ENCODE assay signal across 8 cellular contexts in the genomic region with DNA sequence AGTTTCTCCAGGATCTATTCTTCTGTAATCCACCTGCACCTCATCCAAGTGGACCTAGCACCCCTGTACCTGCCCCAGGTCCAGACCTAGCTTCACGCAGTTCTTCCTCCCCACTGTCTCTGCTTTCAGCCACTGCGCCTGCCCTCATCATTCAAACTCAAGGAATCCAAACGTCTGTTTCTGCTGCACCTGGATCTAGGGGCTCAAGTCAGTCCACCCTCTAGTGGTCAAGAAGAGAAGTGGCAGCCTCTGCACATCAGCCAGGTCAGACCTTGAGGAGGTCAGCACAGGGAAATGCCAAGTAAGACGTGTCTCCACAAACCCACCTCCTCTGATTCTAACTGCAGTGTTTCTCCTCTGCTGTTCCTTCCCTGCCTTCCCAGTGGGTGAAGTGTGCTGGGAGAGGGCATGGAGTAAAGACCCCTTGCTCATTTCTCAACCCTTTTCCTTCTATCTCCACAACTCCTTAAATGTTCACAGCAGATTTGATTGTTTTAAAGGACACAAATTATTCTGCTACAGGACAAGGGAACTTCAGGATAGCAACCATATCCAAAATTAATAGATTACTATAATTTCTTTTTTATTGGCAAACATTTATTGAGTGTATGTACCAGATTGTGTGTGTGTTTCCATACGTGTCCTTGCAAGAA. TPM values are rescaled to one million over a fixed set of nuclear protein-coding genes. Genes with fewer than 3 reads are reported as not detected.
A peak's percentile ranks its signal among the peaks of the same experiment; 100 is the strongest.
DNase-seq lines count a peak whose midpoint lies in the region; ATAC-seq and TF ChIP-seq lines count a peak whose summit lies in the region.

No MANE protein-coding gene starts in this region.

- CTCF ChIA-PET in activated CD8-positive, alpha-beta memory T cell treated with anti-CD3 and anti-CD28 coated beads, Interleukin-2, amount 10 ng/mL, durations not matched to agents 7 days and 5 days (lab: Charles Lee) = interaction anchor here (0.9 to 1.6 kb wide), 3 partner anchors 15 to 319 kb away, joined by 3 to 6 read pairs (median 3); no protein-coding TSS in a partner anchor

- no peak overlapping the region for H3K4me2 ChIP-seq in neuronal stem cell (ENCODE audit: insufficient read depth, low read length, poor library complexity, severe bottlenecking)

- TF ChIP-seq CTCF in GM20000 (IDR thresholded peaks at IDR 0.05; ENCODE audit: extremely low read depth, missing control alignments) (peak; percentile 89), fibroblast of mammary gland (conservative IDR thresholded peaks at IDR 0.05; ENCODE audit: control insufficient read depth, insufficient read depth, low read depth, low read length) (peak; percentile 98)

- H3K79me1 ChIP-seq in neuronal stem cell (ENCODE audit: low read depth, low read length) = no peaks in the 10 kb centered on the region

- no peak overlapping the region for H3K27ac Mint-ChIP-seq in activated CD8-positive, alpha-beta memory T cell treated with anti-CD3 and anti-CD28 coated beads, Interleukin-2, amount 10 ng/mL, durations not matched to agents 7 days and 5 days

- no peak overlapping the region for H3K18ac ChIP-seq in neuronal stem cell (ENCODE audit: low read length)

- H4K91ac ChIP-seq in neuronal stem cell (ENCODE audit: low read depth, low read length, poor library complexity) = no peak overlapping the region

- peaks cover 0 to 5% of the 10 kb centered on the region in 2 donors for H3K4me1 ChIP-seq in neuronal stem cell (ENCODE audit: control insufficient read depth in 2 of 2, insufficient read depth in 1 of 2, low read depth in 1 of 2, low read length in 2 of 2)

- no peaks in the 10 kb centered on the region for H3K4me1 Mint-ChIP-seq in activated CD8-positive, alpha-beta memory T cell treated with anti-CD3 and anti-CD28 coated beads, Interleukin-2, amount 10 ng/mL, durations not matched to agents 7 days and 5 days

- H3K36me3 ChIP-seq in neuronal stem cell (replicated peaks in 1 of 2; ENCODE audit: control insufficient read depth in 2 of 2, insufficient read depth in 2 of 2, low read length in 2 of 2) = no peaks in the 10 kb centered on the region

- H3K9me3 Mint-ChIP-seq in activated CD8-positive, alpha-beta memory T cell treated with anti-CD3 and anti-CD28 coated beads, Interleukin-2, amount 10 ng/mL, durations not matched to agents 7 days and 5 days (ENCODE audit: low read depth) = no peaks in the 10 kb centered on the region

- peak; percentile 63 for DNase-seq in EH (ENCODE audit: low read depth)
- DNase-seq in GM20000 (ENCODE audit: low spot score) = peak; percentile 79
- peak; percentile 62 for DNase-seq in NCI-H748 treated with DMSO at 0.1 percent for 48 hours (lab: John Stamatoyannopoulos, UW)
- peak; percentile 57 for DNase-seq in activated CD8-positive, alpha-beta memory T cell treated with anti-CD3 and anti-CD28 coated beads, Interleukin-2, amount 10 ng/mL, durations not matched to agents 7 days and 5 days
- peak; percentile 63 for DNase-seq in fibroblast of mammary gland (ENCODE audit: low read depth)
- DNase-seq in neuronal stem cell (ENCODE audit: low spot score) = peak; percentile 48
- no peak for DNase-seq in NK-92 treated with Interleukin-12 subunit alpha and Interleukin-12 subunit beta, amount 100 ng/mL, for 24 hours (lab: John Stamatoyannopoulos, UW)

- H3K23ac ChIP-seq in neuronal stem cell (ENCODE audit: low read depth, low read length, poor library complexity) = no peak overlapping the region

- no peak overlapping the region for H2BK5ac ChIP-seq in neuronal stem cell (ENCODE audit: low read length)

- H4K8ac ChIP-seq in neuronal stem cell (ENCODE audit: low read depth, low read length) = no peak overlapping the region

- H3K4me3 ChIP-seq in fibroblast of mammary gland (ENCODE audit: control insufficient read depth, low read depth, low read length) (no peak overlapping the region), neuronal stem cell (ENCODE audit: low read length in 2 of 2) (no peak overlapping the region)

- H3K27me3 ChIP-seq in neuronal stem cell (ENCODE audit: control insufficient read depth in 3 of 3, insufficient read depth in 3 of 3, low read depth in 1 of 3, low read length in 3 of 3) = no peaks in the 10 kb centered on the region

- H3K4ac ChIP-seq in neuronal stem cell (ENCODE audit: low read length) = no peak overlapping the region

- no peak overlapping the region for H3K27ac ChIP-seq in neuronal stem cell (replicated peaks; ENCODE audit: low read length)

- H2AFZ ChIP-seq in neuronal stem cell (ENCODE audit: low read length) = no peak overlapping the region

- no peak overlapping the region for H2BK12ac ChIP-seq in neuronal stem cell (ENCODE audit: low read length)

- no peak overlapping the region for H3K14ac ChIP-seq in neuronal stem cell (ENCODE audit: low read length)

- no peak overlapping the region for H2BK15ac ChIP-seq in neuronal stem cell (ENCODE audit: low read length)

- H3K4me3 Mint-ChIP-seq in activated CD8-positive, alpha-beta memory T cell treated with anti-CD3 and anti-CD28 coated beads, Interleukin-2, amount 10 ng/mL, durations not matched to agents 7 days and 5 days = no peak overlapping the region

- no peak overlapping the region for H2BK120ac ChIP-seq in neuronal stem cell (ENCODE audit: low read depth, low read length)

- H2AK5ac ChIP-seq in neuronal stem cell (ENCODE audit: low read depth, low read length) = no peak overlapping the region

- no peak overlapping the region for H3K9ac ChIP-seq in neuronal stem cell (ENCODE audit: low read depth, low read length, poor library complexity)

- no CpG with 5 or more reads among the region's 5 CpGs for WGBS in neuronal stem cell (ENCODE audit: extremely low coverage in 2 of 2, insufficient read length in 2 of 2, insufficient replicate concordance in 1 of 2), 2 donors

- H3K36me3 Mint-ChIP-seq in activated CD8-positive, alpha-beta memory T cell treated with anti-CD3 and anti-CD28 coated beads, Interleukin-2, amount 10 ng/mL, durations not matched to agents 7 days and 5 days = no peaks in the 10 kb centered on the region

- peak; percentile 89 for ATAC-seq in HG03439 (IDR thresholded peaks at IDR 0.05; ENCODE audit: unreplicated experiment)
- ATAC-seq in activated CD8-positive, alpha-beta memory T cell treated with anti-CD3 and anti-CD28 coated beads, Interleukin-2, amount 10 ng/mL, durations not matched to agents 7 days and 5 days = peak; percentile 87

- H3K27me3 Mint-ChIP-seq in activated CD8-positive, alpha-beta memory T cell treated with anti-CD3 and anti-CD28 coated beads, Interleukin-2, amount 10 ng/mL, durations not matched to agents 7 days and 5 days = peaks cover 38% of the 10 kb centered on the region

- H3K9me3 ChIP-seq in neuronal stem cell (replicated peaks in 1 of 2; ENCODE audit: control insufficient read depth in 2 of 2, insufficient read depth in 1 of 2, low read depth in 1 of 2, low read length in 2 of 2) = no peaks in the 10 kb centered on the region

RNA-seq across cellular contexts. Expression of a gene that starts 8.7 kb away (rescaled TPM):
- under 1 TPM in 1 of 2 experiments, not detected in 1; 0.09 TPM for total RNA-seq in activated CD8-positive, alpha-beta memory T cell treated with anti-CD3 and anti-CD28 coated beads, Interleukin-2, amount 10 ng/mL, durations not matched to agents 7 days and 5 days
- polyA plus RNA-seq in neuronal stem cell (2013, experiment 1 of 2) = 4.4 TPM
- polyA plus RNA-seq in neuronal stem cell (2013, experiment 2 of 2) = 3.8 TPM
